8 cellular contexts compared by ENCODE assay signal in the genomic region with DNA sequence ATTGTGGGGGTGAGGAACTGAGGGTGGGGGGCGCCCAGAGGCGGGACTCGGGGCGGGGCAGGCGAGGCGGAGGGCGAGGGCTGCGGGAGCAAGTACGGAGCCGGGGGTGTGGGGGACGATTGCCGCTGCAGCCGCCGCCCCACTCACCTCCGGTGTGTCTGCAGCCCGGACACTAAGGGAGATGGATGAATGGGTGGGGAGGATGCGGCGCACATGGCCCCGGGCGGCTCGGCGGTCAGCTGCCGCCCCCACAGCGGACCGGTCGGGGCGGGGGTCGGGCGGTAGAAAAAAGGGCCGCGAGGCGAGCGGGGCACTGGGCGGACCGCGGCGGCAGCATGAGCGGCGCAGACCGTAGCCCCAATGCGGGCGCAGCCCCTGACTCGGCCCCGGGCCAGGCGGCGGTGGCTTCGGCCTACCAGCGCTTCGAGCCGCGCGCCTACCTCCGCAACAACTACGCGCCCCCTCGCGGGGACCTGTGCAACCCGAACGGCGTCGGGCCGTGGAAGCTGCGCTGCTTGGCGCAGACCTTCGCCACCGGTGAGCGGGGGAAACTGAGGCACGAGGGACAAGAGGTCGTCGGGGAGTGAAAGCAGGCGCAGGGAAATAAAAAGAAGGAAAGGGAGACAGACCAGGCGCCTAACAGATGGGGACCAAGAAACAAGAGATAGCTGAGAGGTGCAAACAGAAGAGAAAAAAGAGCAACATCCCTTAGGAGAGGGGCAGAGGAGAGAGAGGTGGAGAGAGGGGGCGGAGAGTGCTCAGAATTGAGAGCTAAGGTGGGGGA. TPM values are rescaled to one million over a fixed set of nuclear protein-coding genes. Genes with fewer than 3 reads are reported as not detected.
DNase-seq lines count a peak whose midpoint lies in the region; ATAC-seq and TF ChIP-seq lines count a peak whose summit lies in the region.

A gene with protein sequence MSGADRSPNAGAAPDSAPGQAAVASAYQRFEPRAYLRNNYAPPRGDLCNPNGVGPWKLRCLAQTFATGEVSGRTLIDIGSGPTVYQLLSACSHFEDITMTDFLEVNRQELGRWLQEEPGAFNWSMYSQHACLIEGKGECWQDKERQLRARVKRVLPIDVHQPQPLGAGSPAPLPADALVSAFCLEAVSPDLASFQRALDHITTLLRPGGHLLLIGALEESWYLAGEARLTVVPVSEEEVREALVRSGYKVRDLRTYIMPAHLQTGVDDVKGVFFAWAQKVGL (plus strand): TSS at position 313 of the 784 bp plus-strand sequence. CDS start 23 bp downstream, at position 336.

- H3K9me3 Mint-ChIP-seq in activated T-cell treated with anti-CD3 and anti-CD28 coated beads, Interleukin-2, amount 50 U/mL, for 72 hours: no peaks in the 10 kb centered on the region
- H3K9me3 Mint-ChIP-seq in natural killer cell: no peaks in the 10 kb centered on the region

- peak; percentile 79 to 82 for ATAC-seq in activated T-cell treated with anti-CD3 and anti-CD28 coated beads, Interleukin-2, amount 50 U/mL, for 72 hours (replicated peaks in 1 of 2)
- ATAC-seq in natural killer cell (peak; percentile 76 to 87 (median 83)), HG03520 (IDR thresholded peaks at IDR 0.05; ENCODE audit: unreplicated experiment) (no peak)

- peak within 1 kb of the TSS; percentile 41 to 66 (median 60) for H3K27ac ChIP-seq in esophagus squamous epithelium
- no peak within 1 kb of the TSS for H3K27ac ChIP-seq in stomach smooth muscle (ENCODE audit: low read length)

- H3K4me1 ChIP-seq in esophagus squamous epithelium (peaks cover 37 to 80% (median 38%) of the 10 kb centered on the region in 3 donors), stomach smooth muscle (ENCODE audit: control insufficient read depth, insufficient read depth, low read length) (peaks cover 30% of the 10 kb centered on the region)

- TF ChIP-seq POLR2A in esophagus squamous epithelium (IDR thresholded peaks at IDR 0.05): no peak

- H3K27me3 ChIP-seq in esophagus squamous epithelium (peaks cover 0 to 67% (median 3%) of the 10 kb centered on the region in 4 donors), stomach smooth muscle (ENCODE audit: control insufficient read depth in 1 of 2, insufficient read depth in 2 of 2, low read length in 2 of 2) (peaks cover 50 to 60% of the 10 kb centered on the region in 2 donors)

- peak within 1 kb of the TSS; percentile 64 to 77 for H3K4me3 Mint-ChIP-seq in activated T-cell treated with anti-CD3 and anti-CD28 coated beads, Interleukin-2, amount 50 U/mL, for 72 hours
- H3K4me3 Mint-ChIP-seq in natural killer cell: peak within 1 kb of the TSS; percentile 78

- H3K36me3 Mint-ChIP-seq in activated T-cell treated with anti-CD3 and anti-CD28 coated beads, Interleukin-2, amount 50 U/mL, for 72 hours (ENCODE audit: insufficient read depth in 2 of 2): no peaks in the 10 kb centered on the region
- no peaks in the 10 kb centered on the region for H3K36me3 Mint-ChIP-seq in natural killer cell

- intact Hi-C loops in esophagus squamous epithelium (cut with DNase I) (no loop called here), natural killer cell (cut with micrococcal nuclease) (loop anchor here (5.0 kb wide), 1 partner anchor 46 kb away; no protein-coding TSS in a partner anchor)

- no peaks in the 10 kb centered on the region for H3K9me3 ChIP-seq in esophagus squamous epithelium
- no peaks in the 10 kb centered on the region for H3K9me3 ChIP-seq in stomach smooth muscle (ENCODE audit: control insufficient read depth in 2 of 2, low read length in 2 of 2)

- TF ChIP-seq CTCF in esophagus squamous epithelium (IDR thresholded peaks at IDR 0.05) (peak; percentile 47 to 78 (median 65)), natural killer cell (IDR thresholded peaks at IDR 0.05) (peak; percentile 70)

- no peak within 1 kb of the TSS for H3K9ac ChIP-seq in stomach smooth muscle (ENCODE audit: low read length in 2 of 2)

- WGBS in esophagus squamous epithelium, 2 donors: 3 to 9% methylated on average over 4 to 18 of the region's 73 CpGs

- peaks cover 19% of the 10 kb centered on the region for H3K27me3 Mint-ChIP-seq in activated T-cell treated with anti-CD3 and anti-CD28 coated beads, Interleukin-2, amount 50 U/mL, for 72 hours (ENCODE audit: low read depth)
- H3K27me3 Mint-ChIP-seq in natural killer cell (ENCODE audit: low read depth in 2 of 2): no peaks in the 10 kb centered on the region

- DNase-seq in NCI-H2107 (lab: John Stamatoyannopoulos, UW): peak; percentile 52
- DNase-seq in NCI-H2107 treated with DMSO at 0.1 percent for 48 hours (lab: John Stamatoyannopoulos, UW; ENCODE audit: unreplicated experiment): no peak
- DNase-seq in NCI-H748 treated with DMSO at 0.1 percent for 48 hours (lab: John Stamatoyannopoulos, UW): peak; percentile 26
- peak; percentile 83 to 85 for DNase-seq in activated T-cell treated with anti-CD3 and anti-CD28 coated beads, Interleukin-2, amount 50 U/mL, for 72 hours
- DNase-seq in esophagus squamous epithelium (lab: John Stamatoyannopoulos, UW): no peak
- peak; percentile 63 for DNase-seq in natural killer cell

- H3K27ac Mint-ChIP-seq in activated T-cell treated with anti-CD3 and anti-CD28 coated beads, Interleukin-2, amount 50 U/mL, for 72 hours: peak within 1 kb of the TSS; percentile 62
- peak within 1 kb of the TSS in 1 of 2 donors; percentile 44 for H3K27ac Mint-ChIP-seq in natural killer cell

- H3K4me1 Mint-ChIP-seq in activated T-cell treated with anti-CD3 and anti-CD28 coated beads, Interleukin-2, amount 50 U/mL, for 72 hours (ENCODE audit: low read depth): peaks cover 5% of the 10 kb centered on the region
- peaks cover 7 to 31% of the 10 kb centered on the region in 2 donors for H3K4me1 Mint-ChIP-seq in natural killer cell

- no peaks in the 10 kb centered on the region for H3K36me3 ChIP-seq in esophagus squamous epithelium
- no peaks in the 10 kb centered on the region for H3K36me3 ChIP-seq in stomach smooth muscle (ENCODE audit: control insufficient read depth in 2 of 2, insufficient read depth in 2 of 2, low read length in 2 of 2)

- peak within 1 kb of the TSS; percentile 32 to 69 (median 46) for H3K4me3 ChIP-seq in esophagus squamous epithelium
- H3K4me3 ChIP-seq in stomach smooth muscle (ENCODE audit: low read length in 2 of 2): peak within 1 kb of the TSS; percentile 27 to 58

RNA-seq across cellular contexts. Expression of the gene that starts here (rescaled TPM):
- under 1 TPM; 0.41 to 0.67 TPM for total RNA-seq in activated T-cell treated with anti-CD3 and anti-CD28 coated beads, Interleukin-2, amount 50 U/mL, for 72 hours
- 1 to 10 TPM in 2 of 4 donors, under 1 TPM in 2; 0.26 to 8.4 (median 1.3) TPM for total RNA-seq in esophagus squamous epithelium
- total RNA-seq in natural killer cell: 1 to 10 TPM; 1.2 to 2.5 (median 2.2) TPM

Comparison
In these comparisons a context has a peak if more than half of its experiments do, and no peak if none do; other contexts are left out.
1. DNase-seq: peak in NCI-H2107 (single experiment), NCI-H748 treated with DMSO at 0.1 percent for 48 hours (single experiment) and natural killer cell (single experiment); none in NCI-H2107 treated with DMSO at 0.1 percent for 48 hours (single experiment) and esophagus squamous epithelium (single experiment).
2. Peak in DNase-seq and ATAC-seq in activated T-cell treated with anti-CD3 and anti-CD28 coated beads, Interleukin-2, amount 50 U/mL, for 72 hours; RNA of the gene not detected or under 1 TPM.